Comparison of ENCODE assay signal across 26 cellular contexts in genomic region chr5:150593996-150594395, GRCh38. TPM values are rescaled to one million over a fixed set of nuclear protein-coding genes. Genes with fewer than 3 reads are reported as not detected.
DNase-seq lines count a peak whose midpoint lies in the region; ATAC-seq, FAIRE-seq and TF ChIP-seq lines count a peak whose summit lies in the region.
"Had no signal": no experiment of that assay in that cellular context is flagged by ENCODE, and none has a peak within 500 bp of the region (broad histone marks: within the 10 kb centered on the region; RNA-seq: fewer than 3 reads in every experiment).

No MANE protein-coding gene starts in this region.

- H4K20me1 ChIP-seq in HepG2 (ENCODE audit: insufficient read depth, low read length) = no peaks in the 10 kb centered on the region
- H4K20me1 ChIP-seq in neural progenitor cell (ENCODE audit: low read depth) = no peaks in the 10 kb centered on the region

- H3K79me2 ChIP-seq in HepG2 (ENCODE audit: insufficient read depth, low read length) (no peaks in the 10 kb centered on the region), neural progenitor cell (ENCODE audit: low read depth) (no peaks in the 10 kb centered on the region)

- CTCF ChIA-PET in HepG2 (lab: Yijun Ruan, JAX; ENCODE audit: low intra/inter-chr PET ratio, low total read pairs) = no interaction called here

- in situ Hi-C loops in HepG2 (cut with HindIII; ENCODE audit: extremely low pct_ligation_motif_present, low pct_unique_long_range_greater_than_20kb) (no loop called here), gastrocnemius medialis (cut with MboI; ENCODE audit: low sequenced_read_pairs in 4 of 4) (loop anchor here in 2 of 4 donors (10.0 kb wide), 1 partner anchor 61 kb away; no protein-coding TSS in a partner anchor), GM13976 (cut with MboI; ENCODE audit: low sequenced_read_pairs, unreplicated experiment) (no loop called here)

- H3K4me3 Mint-ChIP-seq in neural progenitor cell = no peak overlapping the region
- H3K4me3 Mint-ChIP-seq: activated naive CD4-positive, alpha-beta T cell treated with anti-CD3 and anti-CD28 coated beads for 36 hours; GM23338; naive B cell; stimulated activated effector memory CD8-positive, alpha-beta T cell treated with anti-CD3 and anti-CD28 coated beads, Interleukin-12 subunit alpha, Interleukin-12 subunit beta, amount 100 ng/mL, for 72 hours had no signal

- H3K4me1 Mint-ChIP-seq in neural progenitor cell = peaks cover 42% of the 10 kb centered on the region
- H3K4me1 Mint-ChIP-seq: stimulated activated effector memory CD8-positive, alpha-beta T cell treated with anti-CD3 and anti-CD28 coated beads, Interleukin-12 subunit alpha, Interleukin-12 subunit beta, amount 100 ng/mL, for 72 hours had no signal

- DNase-seq in right lobe of liver = peak in 2 of 3 donors; percentile 22 to 48
- DNase-seq in HepG2 (ENCODE audit: low spot score) = no peak
- peak; percentile 58 to 87 (median 85) for DNase-seq in right cardiac atrium
- no peak for DNase-seq in gastrocnemius medialis
- DNase-seq in GM13976 (ENCODE audit: low spot score) = no peak
- DNase-seq in suprapubic skin (ENCODE audit: low spot score in 2 of 2) = no peak
- no peak for DNase-seq in stimulated activated naive CD4-positive, alpha-beta T cell (lab: John Stamatoyannopoulos, UW)
- DNase-seq in neural progenitor cell (ENCODE audit: low spot score) = no peak
- DNase-seq: activated CD4-positive, alpha-beta T cell treated with anti-CD3 and anti-CD28 coated beads for 1 hour; activated naive CD4-positive, alpha-beta T cell treated with anti-CD3 and anti-CD28 coated beads for 36 hours; activated T-cell treated with anti-CD3 and anti-CD28 coated beads, Interleukin-2, amount 50 U/mL, for 48 hours; amniotic stem cell; Calu3; central memory CD4-positive, alpha-beta T cell; mammary epithelial cell; naive B cell; NCI-H187; NCI-H2227 treated with DMSO at 0.1 percent for 48 hours; SHP77 treated with DMSO at 0.1 percent for 48 hours; stimulated activated CD4-positive, alpha-beta T cell treated with anti-CD3 and anti-CD28 coated beads, Interleukin-1b, Interleukin-23, amount 100 ng/mL, for 48 hours; T-helper 1 cell had no signal

- H3F3A ChIP-seq in neural progenitor cell (ENCODE audit: low read depth) = peaks cover 7% of the 10 kb centered on the region

- WGBS in right lobe of liver (ENCODE audit: insufficient coverage, low coverage, low lambda C conversion rate, missing lambda C conversion rate) = no CpG with 5 or more reads among the region's 7 CpGs
- WGBS in HepG2 (ENCODE audit: low lambda C conversion rate) = 68% methylated on average over 6 of the region's 7 CpGs
- whole genome bisulfite sequencing in right cardiac atrium = 34% methylated on average over 7 of the region's 7 CpGs
- WGBS in suprapubic skin = 72% methylated on average over 7 of the region's 7 CpGs

- H3K4me3 ChIP-seq in right lobe of liver (no peak overlapping the region), HepG2 (replicated peaks in 1 of 3; ENCODE audit: insufficient read depth in 1 of 3, low read depth in 2 of 3, low read length in 3 of 3) (no peak overlapping the region), right cardiac atrium (ENCODE audit: low read length) (no peak overlapping the region), gastrocnemius medialis (no peak overlapping the region), suprapubic skin (no peak overlapping the region), neural progenitor cell (no peak overlapping the region)
- H3K4me3 ChIP-seq: A549, GM23338 had no signal

- H3K27ac ChIP-seq in right lobe of liver (no peak overlapping the region), HepG2 (ENCODE audit: extremely low read length, insufficient read depth, low read length) (no peak overlapping the region), right cardiac atrium (ENCODE audit: low read length) (peak overlapping the region; percentile 83), gastrocnemius medialis (peak overlapping the region in 3 of 4 donors; percentile 9 to 60 (median 21)), suprapubic skin (no peak overlapping the region), neural progenitor cell (no peak overlapping the region)
- H3K27ac ChIP-seq: A549, epithelial cell of prostate had no signal

- no peaks in the 10 kb centered on the region for H3K9me3 Mint-ChIP-seq in neural progenitor cell
- H3K9me3 Mint-ChIP-seq: activated naive CD4-positive, alpha-beta T cell treated with anti-CD3 and anti-CD28 coated beads for 36 hours; GM23338; naive B cell; stimulated activated effector memory CD8-positive, alpha-beta T cell treated with anti-CD3 and anti-CD28 coated beads, Interleukin-12 subunit alpha, Interleukin-12 subunit beta, amount 100 ng/mL, for 72 hours had no signal

- H3K9ac ChIP-seq in HepG2 (ENCODE audit: insufficient read depth, low read depth, low read length) (no peak overlapping the region), neural progenitor cell (no peak overlapping the region)

- FAIRE-seq in HepG2 (lab: Jason Lieb, UNC) = no peak
- FAIRE-seq: A549, kidney had no signal

- ATAC-seq in right lobe of liver = no peak
- ATAC-seq in HepG2 = no peak
- ATAC-seq in right cardiac atrium = peak; percentile 11 to 37
- ATAC-seq in gastrocnemius medialis = no peak
- ATAC-seq: A549; GM23338; stimulated activated effector memory CD8-positive, alpha-beta T cell treated with anti-CD3 and anti-CD28 coated beads, Interleukin-12 subunit alpha, Interleukin-12 subunit beta, amount 100 ng/mL, for 72 hours had no signal

- H3K27ac Mint-ChIP-seq in neural progenitor cell = no peak overlapping the region
- H3K27ac Mint-ChIP-seq: activated naive CD4-positive, alpha-beta T cell treated with anti-CD3 and anti-CD28 coated beads for 36 hours; GM23338; stimulated activated effector memory CD8-positive, alpha-beta T cell treated with anti-CD3 and anti-CD28 coated beads, Interleukin-12 subunit alpha, Interleukin-12 subunit beta, amount 100 ng/mL, for 72 hours had no signal

- H2AFZ ChIP-seq in HepG2 (ENCODE audit: low read length) (no peak overlapping the region), neural progenitor cell (replicated peaks) (no peak overlapping the region)
- H2AFZ ChIP-seq: GM23338 had no signal

- H3K9me3 ChIP-seq in right lobe of liver (no peaks in the 10 kb centered on the region), HepG2 (ENCODE audit: low read length) (no peaks in the 10 kb centered on the region), right cardiac atrium (ENCODE audit: control insufficient read depth, low read length) (no peaks in the 10 kb centered on the region), gastrocnemius medialis (no peaks in the 10 kb centered on the region), suprapubic skin (no peaks in the 10 kb centered on the region), neural progenitor cell (ENCODE audit: low read depth) (no peaks in the 10 kb centered on the region)
- H3K9me3 ChIP-seq: A549 had no signal

- H3K27me3 Mint-ChIP-seq in neural progenitor cell (ENCODE audit: insufficient read depth, low read depth) = peaks cover 6% of the 10 kb centered on the region

- peaks cover 0 to 27% (median 12%) of the 10 kb centered on the region in 4 donors for H3K4me1 ChIP-seq in right lobe of liver
- H3K4me1 ChIP-seq in HepG2 (ENCODE audit: insufficient read depth, low read length) = peaks cover 34% of the 10 kb centered on the region
- H3K4me1 ChIP-seq in right cardiac atrium (ENCODE audit: control insufficient read depth, insufficient read depth, low read length) = peaks cover 40% of the 10 kb centered on the region
- peaks cover 48 to 64% of the 10 kb centered on the region in 2 donors for H3K4me1 ChIP-seq in gastrocnemius medialis
- peaks cover 23% of the 10 kb centered on the region for H3K4me1 ChIP-seq in suprapubic skin
- peaks cover 28% of the 10 kb centered on the region for H3K4me1 ChIP-seq in neural progenitor cell
- H3K4me1 ChIP-seq: A549 had no signal

- no peaks in the 10 kb centered on the region for H3K36me3 Mint-ChIP-seq in neural progenitor cell
- H3K36me3 Mint-ChIP-seq: naive B cell; stimulated activated effector memory CD8-positive, alpha-beta T cell treated with anti-CD3 and anti-CD28 coated beads, Interleukin-12 subunit alpha, Interleukin-12 subunit beta, amount 100 ng/mL, for 72 hours had no signal

- TF ChIP-seq POLR2A in right lobe of liver (IDR thresholded peaks at IDR 0.05) = no peak
- no peak for TF ChIP-seq POLR2A in HepG2 (IDR thresholded peaks at IDR 0.05; ENCODE audit: insufficient read depth in 1 of 2, low read depth in 2 of 2, low read length in 2 of 2)
- no peak for TF ChIP-seq POLR2A in gastrocnemius medialis (IDR thresholded peaks at IDR 0.05)
- no peak for TF ChIP-seq POLR2A in suprapubic skin (IDR thresholded peaks at IDR 0.05)

- POLR2A ChIA-PET in HepG2 (lab: Yijun Ruan, JAX) = no interaction called here

- TF ChIP-seq EP300 in HepG2 (IDR thresholded peaks at IDR 0.05; ENCODE audit: low read depth in 2 of 2, low read length in 2 of 2) = no peak
- no peak for TF ChIP-seq EP300 in HepG2 (CRISPR knock-in tag; IDR thresholded peaks at IDR 0.05; ENCODE audit: borderline replicate concordance)
- no peak for TF ChIP-seq EP300 in suprapubic skin (IDR thresholded peaks at IDR 0.05)

- H3K27me3 ChIP-seq in right lobe of liver = no peaks in the 10 kb centered on the region
- H3K27me3 ChIP-seq in HepG2 (ENCODE audit: control insufficient read depth in 1 of 2, insufficient read depth in 2 of 2, low read length in 2 of 2) = peaks cover 3 to 51% of the 10 kb centered on the region in 2 experiments; a peak in 4 of 5 replicates
- H3K27me3 ChIP-seq in right cardiac atrium (ENCODE audit: control insufficient read depth, insufficient read depth) = no peaks in the 10 kb centered on the region
- no peaks in the 10 kb centered on the region for H3K27me3 ChIP-seq in gastrocnemius medialis
- H3K27me3 ChIP-seq in suprapubic skin = no peaks in the 10 kb centered on the region
- no peaks in the 10 kb centered on the region for H3K27me3 ChIP-seq in neural progenitor cell

- TF ChIP-seq CTCF in right lobe of liver (IDR thresholded peaks at IDR 0.05) (no peak), HepG2 (CRISPR knock-in tag; IDR thresholded peaks at IDR 0.05) (no peak), gastrocnemius medialis (IDR thresholded peaks at IDR 0.05 in 4 of 5, conservative IDR thresholded peaks at IDR 0.05 in 1 of 5) (no peak), GM13976 (IDR thresholded peaks at IDR 0.05; ENCODE audit: borderline replicate concordance, control extremely low read depth, extremely low read depth, insufficient read depth, missing control alignments) (no peak), suprapubic skin (IDR thresholded peaks at IDR 0.05) (no peak), neural progenitor cell (IDR thresholded peaks at IDR 0.05) (no peak)

- intact Hi-C loops in right lobe of liver (cut with DNase I) = no loop called here
- intact Hi-C loops in HepG2 (cut with micrococcal nuclease; ENCODE audit: unreplicated experiment) = loop anchor here (5.0 kb wide), 1 partner anchor 63 kb away; no protein-coding TSS in a partner anchor
- intact Hi-C loops in right cardiac atrium (cut with DNase I) = loop anchor here in 3 of 4 donors (5.0 to 10.0 kb wide), 2 partner anchors 58 to 61 kb away; no protein-coding TSS in a partner anchor
- intact Hi-C loops in gastrocnemius medialis (cut with DNase I; ENCODE audit: low total_unique reads) = no loop called here

- H3K36me3 ChIP-seq in right lobe of liver = no peaks in the 10 kb centered on the region
- H3K36me3 ChIP-seq in HepG2 (replicated peaks in 1 of 2; ENCODE audit: control insufficient read depth in 1 of 2, insufficient read depth in 2 of 2, low read length in 2 of 2) = no peaks in the 10 kb centered on the region
- no peaks in the 10 kb centered on the region for H3K36me3 ChIP-seq in gastrocnemius medialis
- no peaks in the 10 kb centered on the region for H3K36me3 ChIP-seq in suprapubic skin
- H3K36me3 ChIP-seq in neural progenitor cell = no peaks in the 10 kb centered on the region

- no peak for TF ChIP-seq RAD21 in HepG2 (CRISPR knock-in tag; IDR thresholded peaks at IDR 0.05)

- H3K4me2 ChIP-seq in HepG2 (ENCODE audit: low read depth, low read length) (no peak overlapping the region), neural progenitor cell (no peak overlapping the region)
- H3K4me2 ChIP-seq: A549, GM23338 had no signal

- no TSS peak for BruUV-seq in HepG2 (replicated peaks; lab: Mats Ljungman, UMichigan)

RNA-seq across cellular contexts. Expression of gene SYNPO, which starts 46.5 kb away (rescaled TPM):
- total RNA-seq in right lobe of liver (10 to 100 TPM; 23.4 to 51.8 (median 35.6) TPM), HepG2 (2016; rRNA removed; fragmentation: Illumina TruSeq; extraction: Trizol) (0.09 and 0.22 TPM in 2 replicates), right cardiac atrium (100 to 1,000 TPM; 552 to 675 (median 584) TPM), gastrocnemius medialis (100 to 1,000 TPM; 419 to 569 (median 539) TPM), suprapubic skin (1 to 10 TPM; 3.3 to 8.5 (median 5.6) TPM), neural progenitor cell (ENCODE audit: low replicate concordance) (0.41 and 1.3 TPM in 2 replicates)
- under 0.01 TPM in 1 of 2 replicates, not detected in the other for total RNA-seq in HepG2 (2016; cell fraction: cytosol; rRNA removed; fragmentation: Illumina TruSeq; extraction: Trizol; ENCODE audit: low read depth)
- 0.04 and 0.09 TPM in 2 replicates for total RNA-seq in HepG2 (2016; cell fraction: insoluble cytoplasmic fraction; rRNA removed; fragmentation: Illumina TruSeq; extraction: Trizol)
- total RNA-seq in HepG2 (2016; cell fraction: membrane; rRNA removed; fragmentation: Illumina TruSeq; extraction: Trizol) = 0.10 and 0.12 TPM in 2 replicates
- 0.16 and 0.25 TPM in 2 replicates for total RNA-seq in HepG2 (2016; cell fraction: nucleus; rRNA removed; fragmentation: Illumina TruSeq; extraction: Trizol)
- polyA plus RNA-seq in HepG2 (2011; rRNA removed) (0.05 and 0.30 TPM in 2 replicates), right cardiac atrium (625 TPM)
- 0.04 and 0.07 TPM in 2 replicates for polyA plus RNA-seq in HepG2 (2011; cell fraction: cytosol; rRNA removed)
- 0.33 and 0.42 TPM in 2 replicates for polyA plus RNA-seq in HepG2 (2011; cell fraction: nucleus; rRNA removed)
- polyA plus RNA-seq in HepG2 (2012) = 0.07 and 0.19 TPM in 2 replicates
- 0.02 and 0.03 TPM in 2 replicates for polyA plus RNA-seq in HepG2 (2016; cell fraction: cytosol; fragmentation: Illumina TruSeq; extraction: Trizol; ENCODE audit: low read depth)
- polyA plus RNA-seq in HepG2 (2016; cell fraction: insoluble cytoplasmic fraction; fragmentation: Illumina TruSeq; extraction: Trizol; ENCODE audit: low read depth) = 0.15 and 0.20 TPM in 2 replicates
- polyA plus RNA-seq in HepG2 (2016; cell fraction: membrane; fragmentation: Illumina TruSeq; extraction: Trizol; ENCODE audit: low read depth) = 0.03 and 0.05 TPM in 2 replicates
- 0.30 and 0.49 TPM in 2 replicates for polyA plus RNA-seq in HepG2 (2016; cell fraction: nucleus; fragmentation: Illumina TruSeq; extraction: Trizol; ENCODE audit: insufficient read depth, low read depth)
- polyA minus RNA-seq in HepG2 (2011; rRNA and poly(A)+ RNA removed; ENCODE audit: low replicate concordance) = 0.46 and 18.5 TPM in 2 replicates
- 0.30 and 0.70 TPM in 2 replicates for polyA minus RNA-seq in HepG2 (2011; cell fraction: cytosol; rRNA and poly(A)+ RNA removed)
- polyA minus RNA-seq in HepG2 (2011; cell fraction: nucleus; rRNA and poly(A)+ RNA removed) = 0.39 and 0.62 TPM in 2 replicates

Comparison
In these comparisons a context has a peak if more than half of its experiments do, and no peak if none do; other contexts are left out.
1. DNase-seq: peak in right lobe of liver (2 of 3) and right cardiac atrium (3 of 3); none in HepG2 (single experiment), gastrocnemius medialis (0 of 2), GM13976 (single experiment), suprapubic skin (0 of 2), stimulated activated naive CD4-positive, alpha-beta T cell (0 of 6) and neural progenitor cell (single experiment).
2. intact Hi-C loops: an anchor here in HepG2 (5.0 kb wide) and right cardiac atrium (5.0 to 10.0 kb wide); none called in right lobe of liver and gastrocnemius medialis.
3. ATAC-seq: peak in right cardiac atrium (2 of 2); none in right lobe of liver (0 of 4), HepG2 (single experiment) and gastrocnemius medialis (0 of 2).
4. H3K27ac ChIP-seq: peak in right cardiac atrium (single experiment) and gastrocnemius medialis (3 of 4); none in right lobe of liver (0 of 3), HepG2 (single experiment), suprapubic skin (single experiment) and neural progenitor cell (single experiment).
5. RNA of gene SYNPO, which starts 46.5 kb away (total RNA-seq): 552 to 675 TPM in right cardiac atrium and 419 to 569 TPM in gastrocnemius medialis; 23.4 to 51.8 TPM in right lobe of liver, 3.3 to 8.5 TPM in suprapubic skin, 0.41 to 1.3 TPM in neural progenitor cell and under 0.01 to 0.25 TPM in HepG2; every median in the first group is over 4 times any median in the second.